Comparison of ENCODE assay signal across 1 cellular context in the genomic region with DNA sequence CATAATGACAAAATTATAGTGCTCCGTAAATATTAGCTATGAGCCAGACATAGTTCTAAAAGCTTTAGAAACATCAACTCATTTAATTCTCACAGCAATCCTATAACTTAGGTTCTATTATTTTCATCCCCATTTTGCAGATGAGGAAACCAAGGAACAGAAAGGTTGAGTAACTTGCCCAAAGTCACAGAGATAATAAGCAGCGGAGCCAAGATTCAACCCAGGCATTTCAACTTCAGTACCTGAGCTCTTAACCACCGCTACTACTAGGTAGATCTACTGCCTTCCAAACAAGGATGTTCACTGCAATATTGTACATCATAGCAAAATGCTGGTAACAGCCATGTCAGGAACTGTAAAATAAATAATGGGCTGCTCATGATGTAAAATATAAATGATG.
TF ChIP-seq lines count a peak whose summit lies in the region.

No MANE protein-coding gene starts in this region.

TF ChIP-seq in K562, 482 proteins besides CTCF, POLR2A, EP300 and RAD21:
- peak; percentile 95 for TF ChIP-seq BCOR (IDR thresholded peaks at IDR 0.05)
- TF ChIP-seq ZNF133 (CRISPR knock-in tag; IDR thresholded peaks at IDR 0.05): no peak
- TF ChIP-seq SMARCA5 (IDR thresholded peaks at IDR 0.05): peak; percentile 92
- TF ChIP-seq TCF3 (CRISPR knock-in tag; IDR thresholded peaks at IDR 0.05): no peak
- TF ChIP-seq RBM25 (IDR thresholded peaks at IDR 0.05; ENCODE audit: low read depth, low read length, severe bottlenecking): peak; percentile 94
- TF ChIP-seq KDM1A (IDR thresholded peaks at IDR 0.05): peak; percentile 72 to 83
- TF ChIP-seq, protein P1, sequence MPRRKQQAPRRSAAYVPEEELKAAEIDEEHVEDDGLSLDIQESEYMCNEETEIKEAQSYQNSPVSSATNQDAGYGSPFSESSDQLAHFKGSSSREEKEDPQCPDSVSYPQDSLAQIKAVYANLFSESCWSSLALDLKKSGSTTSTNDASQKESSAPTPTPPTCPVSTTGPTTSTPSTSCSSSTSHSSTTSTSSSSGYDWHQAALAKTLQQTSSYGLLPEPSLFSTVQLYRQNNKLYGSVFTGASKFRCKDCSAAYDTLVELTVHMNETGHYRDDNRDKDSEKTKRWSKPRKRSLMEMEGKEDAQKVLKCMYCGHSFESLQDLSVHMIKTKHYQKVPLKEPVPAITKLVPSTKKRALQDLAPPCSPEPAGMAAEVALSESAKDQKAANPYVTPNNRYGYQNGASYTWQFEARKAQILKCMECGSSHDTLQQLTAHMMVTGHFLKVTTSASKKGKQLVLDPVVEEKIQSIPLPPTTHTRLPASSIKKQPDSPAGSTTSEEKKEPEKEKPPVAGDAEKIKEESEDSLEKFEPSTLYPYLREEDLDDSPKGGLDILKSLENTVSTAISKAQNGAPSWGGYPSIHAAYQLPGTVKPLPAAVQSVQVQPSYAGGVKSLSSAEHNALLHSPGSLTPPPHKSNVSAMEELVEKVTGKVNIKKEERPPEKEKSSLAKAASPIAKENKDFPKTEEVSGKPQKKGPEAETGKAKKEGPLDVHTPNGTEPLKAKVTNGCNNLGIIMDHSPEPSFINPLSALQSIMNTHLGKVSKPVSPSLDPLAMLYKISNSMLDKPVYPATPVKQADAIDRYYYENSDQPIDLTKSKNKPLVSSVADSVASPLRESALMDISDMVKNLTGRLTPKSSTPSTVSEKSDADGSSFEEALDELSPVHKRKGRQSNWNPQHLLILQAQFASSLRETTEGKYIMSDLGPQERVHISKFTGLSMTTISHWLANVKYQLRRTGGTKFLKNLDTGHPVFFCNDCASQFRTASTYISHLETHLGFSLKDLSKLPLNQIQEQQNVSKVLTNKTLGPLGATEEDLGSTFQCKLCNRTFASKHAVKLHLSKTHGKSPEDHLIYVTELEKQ (CRISPR knock-in tag; IDR thresholded peaks at IDR 0.05): no peak
- TF ChIP-seq ZFP36 (IDR thresholded peaks at IDR 0.05; ENCODE audit: low read depth, low read length, partially characterized antibody): peak; percentile 60
- peak in 1 of 2 experiments; percentile 41; a peak in 1 of 4 replicates for TF ChIP-seq RCOR1 (IDR thresholded peaks at IDR 0.05; ENCODE audit: borderline replicate concordance in 1 of 2, low read depth in 2 of 2, low read length in 2 of 2)
- peak; percentile 54; the same call in 1 of the 2 replicates for TF ChIP-seq ADNP (tag; IDR thresholded peaks at IDR 0.05)
- peak; percentile 29; the same call in 1 of the 2 replicates for TF ChIP-seq ESRRA (IDR thresholded peaks at IDR 0.05; ENCODE audit: borderline replicate concordance, low read depth)
- TF ChIP-seq CBX1 (IDR thresholded peaks at IDR 0.05; ENCODE audit: low read depth): 0 out of 2 replicates have a peak, but pooled peaks have one; percentile 36
- TF ChIP-seq HDAC2 (IDR thresholded peaks at IDR 0.05): peak; percentile 77; the same call in 1 of the 2 replicates
- TF ChIP-seq CHD4 (IDR thresholded peaks at IDR 0.05; ENCODE audit: insufficient read depth, insufficient replicate concordance, low read depth, low read length, poor library complexity, severe bottlenecking): peak; percentile 40
- no peak for TF ChIP-seq NFRKB (IDR thresholded peaks at IDR 0.05; ENCODE audit: low read depth)
- no peak for TF ChIP-seq ZNF174 (CRISPR knock-in tag; IDR thresholded peaks at IDR 0.05)
